In the genomic region with DNA sequence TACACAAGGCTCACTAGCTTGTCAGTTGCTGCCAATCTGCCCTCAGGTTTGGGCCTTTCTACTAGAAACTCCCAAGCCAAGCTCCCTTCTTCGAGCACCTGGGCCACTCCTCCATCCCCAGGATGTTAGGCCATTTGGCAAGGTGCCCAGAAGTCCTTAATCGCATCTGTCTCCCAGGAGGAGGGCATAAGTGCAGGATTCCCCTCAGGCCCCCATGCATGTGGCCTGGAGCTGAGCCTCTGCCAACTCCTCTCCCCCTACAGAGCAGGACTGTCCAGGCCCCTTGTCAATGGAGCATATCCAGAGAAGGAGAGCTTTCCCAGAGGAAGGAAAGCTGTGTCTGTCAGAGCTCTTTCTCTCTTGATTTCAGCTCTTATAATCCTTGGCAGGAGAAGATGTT, we compare ENCODE assay signal across 1 cellular context.
TF ChIP-seq lines count a peak whose summit lies in the region.

No MANE protein-coding gene starts in this region.

TF ChIP-seq in WTC11, 78 proteins besides CTCF, POLR2A, EP300 and RAD21 (continued from another document):
- TF ChIP-seq PRDM15 (CRISPR knock-in tag; IDR thresholded peaks at IDR 0.05) (no peak), NR2C2 (CRISPR knock-in tag; IDR thresholded peaks at IDR 0.05) (no peak)
